ENCODE assay signal across 25 cellular contexts in genomic region chrX:148664171-148664570, GRCh38.
"Had no signal": no experiment of that assay in that cellular context is flagged by ENCODE, and none has a peak within 500 bp of the region (broad histone marks: within the 10 kb centered on the region; RNA-seq: fewer than 3 reads in every experiment).

No MANE protein-coding gene starts in this region.

- H3K4me3 ChIP-seq: colonic mucosa, coronary artery, dorsolateral prefrontal cortex, esophagus muscularis mucosa, esophagus squamous epithelium, gastrocnemius medialis, gastroesophageal sphincter, heart left ventricle, heart right ventricle, hepatocyte had no signal

- H3K9me3 ChIP-seq: colonic mucosa, gastrocnemius medialis had no signal

- H3K27ac ChIP-seq: colonic mucosa, coronary artery, epithelial cell of prostate, esophagus muscularis mucosa, esophagus squamous epithelium, foreskin keratinocyte, gastrocnemius medialis, gastroesophageal sphincter, heart left ventricle, heart right ventricle, hepatocyte had no signal

- H3K36me3 ChIP-seq: colonic mucosa, esophagus muscularis mucosa, esophagus squamous epithelium, gastrocnemius medialis, gastroesophageal sphincter, heart left ventricle, heart right ventricle had no signal

- H3K4me1 ChIP-seq: colonic mucosa, esophagus muscularis mucosa, esophagus squamous epithelium, foreskin keratinocyte, gastrocnemius medialis, gastroesophageal sphincter, heart left ventricle, heart right ventricle had no signal

- DNase-seq: colonic mucosa; cortex of kidney; dermis blood vessel endothelial cell; effector CD4-positive, alpha-beta T cell; effector CD8-positive, alpha-beta T cell; effector memory CD4-positive, alpha-beta T cell; effector memory CD8-positive, alpha-beta T cell; endodermal cell; erythroblast; esophagus squamous epithelium; foreskin fibroblast; foreskin keratinocyte; foreskin melanocyte; gastrocnemius medialis; glutamatergic neuron; head of caudate nucleus; heart left ventricle; heart right ventricle had no signal

- ATAC-seq: effector memory CD8-positive, alpha-beta T cell; esophagus mucosa; foreskin keratinocyte; gastrocnemius medialis; gastroesophageal sphincter; heart left ventricle; heart right ventricle had no signal

- H3K27me3 ChIP-seq: colonic mucosa, esophagus muscularis mucosa, esophagus squamous epithelium, foreskin keratinocyte, gastrocnemius medialis, gastroesophageal sphincter, heart left ventricle, heart right ventricle, hepatocyte had no signal
